ENCODE assay signal across 9 cellular contexts in genomic region chr5:177370488-177371119, GRCh38. TPM values are rescaled to one million over a fixed set of nuclear protein-coding genes. Genes with fewer than 3 reads are reported as not detected.
DNase-seq lines count a peak whose midpoint lies in the region; ATAC-seq and FAIRE-seq lines count a peak whose summit lies in the region.
"Had no signal": no experiment of that assay in that cellular context is flagged by ENCODE, and none has a peak within 500 bp of the region (broad histone marks: within the 10 kb centered on the region; RNA-seq: fewer than 3 reads in every experiment).

No MANE protein-coding gene starts in this region.

- H3K27me3 ChIP-seq in rectal smooth muscle tissue (ENCODE audit: control insufficient read depth, insufficient read depth, low read length), result no peaks in the 10 kb centered on the region

- H3K9ac ChIP-seq in rectal smooth muscle tissue (ENCODE audit: low read length), result no peak overlapping the region

- DNase-seq in HK-2 (ENCODE audit: unreplicated experiment), result peak; percentile 91
- DNase-seq in RCC 7860 (ENCODE audit: low spot score), result peak; percentile 92
- DNase-seq in anterior cingulate cortex (lab: John Stamatoyannopoulos, UW), result peak in 35 of 58 donors; percentile 13 to 75 (median 38)
- peak; percentile 80 for DNase-seq in left ventricle myocardium superior
- no peak for DNase-seq in OCI-M2 (lab: John Stamatoyannopoulos, UW; ENCODE audit: unreplicated experiment)

- ATAC-seq in GM18502 (IDR thresholded peaks at IDR 0.05; ENCODE audit: poor library complexity, unreplicated experiment), result peak; percentile 69
- peak; percentile 64 for ATAC-seq in left ventricle myocardium superior
- no peak for ATAC-seq in HG03520 (IDR thresholded peaks at IDR 0.05; ENCODE audit: unreplicated experiment)

- no peak overlapping the region for H3K27ac ChIP-seq in rectal smooth muscle tissue (ENCODE audit: low read depth, low read length)

- H3K4me3 ChIP-seq in rectal smooth muscle tissue (ENCODE audit: low read length), result peak overlapping the region; percentile 65

- intact Hi-C loops in left ventricle myocardium superior (cut with micrococcal nuclease), result loop anchor here (10.0 kb wide), 1 partner anchor 46 kb away; no protein-coding TSS in a partner anchor

- peaks cover 3% of the 10 kb centered on the region for H3K36me3 ChIP-seq in rectal smooth muscle tissue (ENCODE audit: control insufficient read depth, insufficient read depth, low read length)

- peak; percentile 67 for FAIRE-seq in RCC 7860 (lab: Jason Lieb, UNC)

- peaks cover 14% of the 10 kb centered on the region for H3K4me1 ChIP-seq in rectal smooth muscle tissue (ENCODE audit: control insufficient read depth, insufficient read depth, low read length)

RNA-seq across cellular contexts. Expression of gene RGS14, which starts 12.9 kb away (rescaled TPM):
- 2.0 TPM for total RNA-seq in left ventricle myocardium superior

RNA-seq across cellular contexts. Expression of gene SLC34A1, which starts 13.6 kb away (rescaled TPM):
- not detected for total RNA-seq in left ventricle myocardium superior
- total RNA-seq: glomerular endothelial cell had no signal

RNA-seq across cellular contexts. Expression of gene LMAN2, which starts 19.1 kb away (rescaled TPM):
- total RNA-seq in left ventricle myocardium superior, result 61.2 TPM

RNA-seq across cellular contexts. Expression of gene PFN3, which starts 29.9 kb away (rescaled TPM):
- not detected for total RNA-seq in left ventricle myocardium superior
- total RNA-seq: glomerular endothelial cell had no signal

RNA-seq across cellular contexts. Expression of gene F12, which starts 38.8 kb away (rescaled TPM):
- total RNA-seq in left ventricle myocardium superior, result not detected
